1 cellular context compared by ENCODE assay signal in genomic region chr20:45972500-45973183, GRCh38.
TF ChIP-seq lines count a peak whose summit lies in the region.

No MANE protein-coding gene starts in this region.

TF ChIP-seq in K562, 482 proteins besides CTCF, POLR2A, EP300 and RAD21 (continued from another document and continues in another):
- TF ChIP-seq, protein P1, sequence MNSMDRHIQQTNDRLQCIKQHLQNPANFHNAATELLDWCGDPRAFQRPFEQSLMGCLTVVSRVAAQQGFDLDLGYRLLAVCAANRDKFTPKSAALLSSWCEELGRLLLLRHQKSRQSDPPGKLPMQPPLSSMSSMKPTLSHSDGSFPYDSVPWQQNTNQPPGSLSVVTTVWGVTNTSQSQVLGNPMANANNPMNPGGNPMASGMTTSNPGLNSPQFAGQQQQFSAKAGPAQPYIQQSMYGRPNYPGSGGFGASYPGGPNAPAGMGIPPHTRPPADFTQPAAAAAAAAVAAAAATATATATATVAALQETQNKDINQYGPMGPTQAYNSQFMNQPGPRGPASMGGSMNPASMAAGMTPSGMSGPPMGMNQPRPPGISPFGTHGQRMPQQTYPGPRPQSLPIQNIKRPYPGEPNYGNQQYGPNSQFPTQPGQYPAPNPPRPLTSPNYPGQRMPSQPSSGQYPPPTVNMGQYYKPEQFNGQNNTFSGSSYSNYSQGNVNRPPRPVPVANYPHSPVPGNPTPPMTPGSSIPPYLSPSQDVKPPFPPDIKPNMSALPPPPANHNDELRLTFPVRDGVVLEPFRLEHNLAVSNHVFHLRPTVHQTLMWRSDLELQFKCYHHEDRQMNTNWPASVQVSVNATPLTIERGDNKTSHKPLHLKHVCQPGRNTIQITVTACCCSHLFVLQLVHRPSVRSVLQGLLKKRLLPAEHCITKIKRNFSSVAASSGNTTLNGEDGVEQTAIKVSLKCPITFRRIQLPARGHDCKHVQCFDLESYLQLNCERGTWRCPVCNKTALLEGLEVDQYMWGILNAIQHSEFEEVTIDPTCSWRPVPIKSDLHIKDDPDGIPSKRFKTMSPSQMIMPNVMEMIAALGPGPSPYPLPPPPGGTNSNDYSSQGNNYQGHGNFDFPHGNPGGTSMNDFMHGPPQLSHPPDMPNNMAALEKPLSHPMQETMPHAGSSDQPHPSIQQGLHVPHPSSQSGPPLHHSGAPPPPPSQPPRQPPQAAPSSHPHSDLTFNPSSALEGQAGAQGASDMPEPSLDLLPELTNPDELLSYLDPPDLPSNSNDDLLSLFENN (IDR thresholded peaks at IDR 0.05; ENCODE audit: low read depth in 2 of 2, low read length in 2 of 2) = no peak
- TF ChIP-seq TOE1 (IDR thresholded peaks at IDR 0.05; ENCODE audit: borderline replicate concordance) (no peak), TOE1 (CRISPR knock-in tag; IDR thresholded peaks at IDR 0.05; ENCODE audit: borderline replicate concordance, low read depth) (no peak), RHOXF2B (CRISPR knock-in tag; conservative IDR thresholded peaks at IDR 0.05) (no peak), ZNF551 (CRISPR knock-in tag; IDR thresholded peaks at IDR 0.05) (no peak), TEAD1 (CRISPR knock-in tag; IDR thresholded peaks at IDR 0.05) (no peak), MCM5 (IDR thresholded peaks at IDR 0.05; ENCODE audit: low read depth) (no peak), CCAR2 (IDR thresholded peaks at IDR 0.05; ENCODE audit: low read depth, low read length) (no peak), PREB (CRISPR knock-in tag; IDR thresholded peaks at IDR 0.05) (no peak), CHD7 (IDR thresholded peaks at IDR 0.05; ENCODE audit: low read depth, low read length) (no peak), IRF2 (CRISPR knock-in tag; IDR thresholded peaks at IDR 0.05) (no peak), PYGO2 (tag; IDR thresholded peaks at IDR 0.05) (no peak), ZNF23 (CRISPR knock-in tag; IDR thresholded peaks at IDR 0.05) (no peak), ATF1 (CRISPR knock-in tag; IDR thresholded peaks at IDR 0.05) (no peak), ATF1 (tag; IDR thresholded peaks at IDR 0.05) (no peak), FOXJ2 (tag; IDR thresholded peaks at IDR 0.05) (0 out of 2 replicates have a peak, but pooled peaks have one; percentile 9), ZNF175 (CRISPR knock-in tag; IDR thresholded peaks at IDR 0.05; ENCODE audit: low read depth) (no peak; the same call in 1 of the 2 replicates), CBFB (CRISPR knock-in tag; IDR thresholded peaks at IDR 0.05) (no peak), ETV6 (IDR thresholded peaks at IDR 0.05; ENCODE audit: borderline replicate concordance in 1 of 2, low read depth in 2 of 2, low read length in 1 of 2) (no peak), ETV6 (CRISPR knock-in tag; IDR thresholded peaks at IDR 0.05; ENCODE audit: borderline replicate concordance) (no peak), RBM39 (optimal IDR thresholded peaks at IDR 0.05; ENCODE audit: low read depth, low read length) (no peak), PPARD (CRISPR knock-in tag; IDR thresholded peaks at IDR 0.05) (no peak), DMBX1 (CRISPR knock-in tag; IDR thresholded peaks at IDR 0.05; ENCODE audit: borderline replicate concordance) (no peak), DLX4 (CRISPR knock-in tag; IDR thresholded peaks at IDR 0.05) (no peak), KHSRP (IDR thresholded peaks at IDR 0.05) (peak; percentile 16), XRCC5 (IDR thresholded peaks at IDR 0.05; ENCODE audit: low read depth, low read length) (no peak), HINFP (tag; conservative IDR thresholded peaks at IDR 0.05; ENCODE audit: low read depth) (no peak), GATAD2B (IDR thresholded peaks at IDR 0.05; ENCODE audit: borderline replicate concordance) (0 out of 2 replicates have a peak, but pooled peaks have one; percentile 15), NFE2 (IDR thresholded peaks at IDR 0.05; ENCODE audit: low read depth) (peak; percentile 78), SMARCE1 (IDR thresholded peaks at IDR 0.05) (no peak), BCL6 (CRISPR knock-in tag; IDR thresholded peaks at IDR 0.05) (no peak), DPF2 (IDR thresholded peaks at IDR 0.05) (no peak; the same call in 1 of the 2 replicates), HNRNPL (IDR thresholded peaks at IDR 0.05; ENCODE audit: low read depth, low read length) (no peak), SP2 (IDR thresholded peaks at IDR 0.05; ENCODE audit: extremely low read depth, low read depth, low read length, poor library complexity, severe bottlenecking) (no peak), ZSCAN29 (IDR thresholded peaks at IDR 0.05) (no peak)
- TF ChIP-seq, protein P2, sequence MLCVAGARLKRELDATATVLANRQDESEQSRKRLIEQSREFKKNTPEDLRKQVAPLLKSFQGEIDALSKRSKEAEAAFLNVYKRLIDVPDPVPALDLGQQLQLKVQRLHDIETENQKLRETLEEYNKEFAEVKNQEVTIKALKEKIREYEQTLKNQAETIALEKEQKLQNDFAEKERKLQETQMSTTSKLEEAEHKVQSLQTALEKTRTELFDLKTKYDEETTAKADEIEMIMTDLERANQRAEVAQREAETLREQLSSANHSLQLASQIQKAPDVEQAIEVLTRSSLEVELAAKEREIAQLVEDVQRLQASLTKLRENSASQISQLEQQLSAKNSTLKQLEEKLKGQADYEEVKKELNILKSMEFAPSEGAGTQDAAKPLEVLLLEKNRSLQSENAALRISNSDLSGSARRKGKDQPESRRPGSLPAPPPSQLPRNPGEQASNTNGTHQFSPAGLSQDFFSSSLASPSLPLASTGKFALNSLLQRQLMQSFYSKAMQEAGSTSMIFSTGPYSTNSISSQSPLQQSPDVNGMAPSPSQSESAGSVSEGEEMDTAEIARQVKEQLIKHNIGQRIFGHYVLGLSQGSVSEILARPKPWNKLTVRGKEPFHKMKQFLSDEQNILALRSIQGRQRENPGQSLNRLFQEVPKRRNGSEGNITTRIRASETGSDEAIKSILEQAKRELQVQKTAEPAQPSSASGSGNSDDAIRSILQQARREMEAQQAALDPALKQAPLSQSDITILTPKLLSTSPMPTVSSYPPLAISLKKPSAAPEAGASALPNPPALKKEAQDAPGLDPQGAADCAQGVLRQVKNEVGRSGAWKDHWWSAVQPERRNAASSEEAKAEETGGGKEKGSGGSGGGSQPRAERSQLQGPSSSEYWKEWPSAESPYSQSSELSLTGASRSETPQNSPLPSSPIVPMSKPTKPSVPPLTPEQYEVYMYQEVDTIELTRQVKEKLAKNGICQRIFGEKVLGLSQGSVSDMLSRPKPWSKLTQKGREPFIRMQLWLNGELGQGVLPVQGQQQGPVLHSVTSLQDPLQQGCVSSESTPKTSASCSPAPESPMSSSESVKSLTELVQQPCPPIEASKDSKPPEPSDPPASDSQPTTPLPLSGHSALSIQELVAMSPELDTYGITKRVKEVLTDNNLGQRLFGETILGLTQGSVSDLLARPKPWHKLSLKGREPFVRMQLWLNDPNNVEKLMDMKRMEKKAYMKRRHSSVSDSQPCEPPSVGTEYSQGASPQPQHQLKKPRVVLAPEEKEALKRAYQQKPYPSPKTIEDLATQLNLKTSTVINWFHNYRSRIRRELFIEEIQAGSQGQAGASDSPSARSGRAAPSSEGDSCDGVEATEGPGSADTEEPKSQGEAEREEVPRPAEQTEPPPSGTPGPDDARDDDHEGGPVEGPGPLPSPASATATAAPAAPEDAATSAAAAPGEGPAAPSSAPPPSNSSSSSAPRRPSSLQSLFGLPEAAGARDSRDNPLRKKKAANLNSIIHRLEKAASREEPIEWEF (CRISPR knock-in tag; IDR thresholded peaks at IDR 0.05) = no peak
- TF ChIP-seq, protein P3, sequence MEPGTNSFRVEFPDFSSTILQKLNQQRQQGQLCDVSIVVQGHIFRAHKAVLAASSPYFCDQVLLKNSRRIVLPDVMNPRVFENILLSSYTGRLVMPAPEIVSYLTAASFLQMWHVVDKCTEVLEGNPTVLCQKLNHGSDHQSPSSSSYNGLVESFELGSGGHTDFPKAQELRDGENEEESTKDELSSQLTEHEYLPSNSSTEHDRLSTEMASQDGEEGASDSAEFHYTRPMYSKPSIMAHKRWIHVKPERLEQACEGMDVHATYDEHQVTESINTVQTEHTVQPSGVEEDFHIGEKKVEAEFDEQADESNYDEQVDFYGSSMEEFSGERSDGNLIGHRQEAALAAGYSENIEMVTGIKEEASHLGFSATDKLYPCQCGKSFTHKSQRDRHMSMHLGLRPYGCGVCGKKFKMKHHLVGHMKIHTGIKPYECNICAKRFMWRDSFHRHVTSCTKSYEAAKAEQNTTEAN (CRISPR knock-in tag; IDR thresholded peaks at IDR 0.05) = no peak
